ENCODE assay signal across 8 cellular contexts in the genomic region with DNA sequence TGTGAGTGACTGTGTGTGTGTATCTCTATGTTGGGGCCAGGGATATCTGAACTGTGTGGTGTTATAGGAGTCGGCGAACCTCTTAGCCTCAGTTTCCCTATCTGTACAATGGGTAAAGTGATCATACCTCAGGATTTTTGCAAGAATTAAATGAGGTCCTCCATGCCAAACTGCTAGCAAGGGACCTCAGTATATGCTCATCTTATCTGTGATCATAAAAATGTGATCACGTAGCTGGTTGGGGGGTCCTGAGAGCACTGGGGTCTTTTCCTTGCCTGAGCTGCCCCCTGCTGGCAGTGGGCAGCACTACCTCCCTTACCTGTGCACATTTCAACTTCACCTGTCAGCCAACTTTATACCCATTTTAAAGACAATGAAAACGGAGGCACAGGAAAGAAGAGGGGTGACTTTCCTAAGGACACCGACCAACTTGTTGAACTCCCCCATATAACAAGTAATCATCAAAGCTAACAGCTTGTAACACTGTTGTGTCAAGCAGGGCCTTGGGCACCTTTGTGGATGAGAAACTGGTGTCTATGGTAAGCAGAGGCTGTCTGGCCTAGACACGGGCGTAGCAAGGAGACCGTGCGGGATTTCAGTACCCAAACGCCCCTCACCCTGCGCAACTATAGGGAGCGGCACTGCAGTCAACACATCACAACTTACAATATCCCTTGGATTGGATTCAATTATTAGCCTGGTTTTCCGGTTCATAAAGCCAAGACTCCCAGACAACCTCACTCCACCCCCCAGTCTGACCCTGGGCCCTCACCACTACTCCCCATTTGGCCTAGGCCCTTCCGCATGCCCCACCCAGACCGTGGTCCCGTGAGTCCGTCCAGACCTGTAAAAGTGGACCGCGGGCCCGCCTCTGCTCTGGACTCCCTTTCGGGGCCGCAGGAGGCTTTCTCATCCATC. TPM values are rescaled to one million over a fixed set of nuclear protein-coding genes. Genes with fewer than 3 reads are reported as not detected.
DNase-seq lines count a peak whose midpoint lies in the region; ATAC-seq and TF ChIP-seq lines count a peak whose summit lies in the region.

No MANE protein-coding gene starts in this region.

- H3K4me3 ChIP-seq in MM.1S (ENCODE audit: low read length): peak overlapping the region; percentile 99
- H3K4me3 ChIP-seq in fibroblast of the aortic adventitia (ENCODE audit: low read depth, low read length): peak overlapping the region; percentile 83
- peak overlapping the region; percentile 77 for H3K4me3 ChIP-seq in neural progenitor cell

- ATAC-seq in GM19452 (IDR thresholded peaks at IDR 0.05; ENCODE audit: unreplicated experiment) (no peak), GM19455 (IDR thresholded peaks at IDR 0.05; ENCODE audit: unreplicated experiment) (no peak)

- H3K4me3 Mint-ChIP-seq in neural progenitor cell: peak overlapping the region; percentile 93

- peak overlapping the region; percentile 69; the same call in 1 of the 2 replicates for H3K27ac ChIP-seq in MM.1S (ENCODE audit: low read length)
- peak overlapping the region; percentile 68 for H3K27ac ChIP-seq in neural progenitor cell

- no peaks in the 10 kb centered on the region for H3K9me2 ChIP-seq in MM.1S (replicated peaks; ENCODE audit: insufficient read depth, low read length)

- H3K36me3 ChIP-seq in MM.1S (replicated peaks; ENCODE audit: insufficient read depth, low read length) (no peaks in the 10 kb centered on the region), neural progenitor cell (no peaks in the 10 kb centered on the region)

- H3K4me1 ChIP-seq in MM.1S (ENCODE audit: low read length) (no peaks in the 10 kb centered on the region), neural progenitor cell (peaks cover 3% of the 10 kb centered on the region)

- H3F3A ChIP-seq in MM.1S (ENCODE audit: insufficient read depth, low read length): no peaks in the 10 kb centered on the region
- H3F3A ChIP-seq in neural progenitor cell (ENCODE audit: low read depth): peaks cover 41% of the 10 kb centered on the region

- H3K27ac Mint-ChIP-seq in neural progenitor cell: peak overlapping the region; percentile 78

- peak overlapping the region; percentile 81 for H2AFZ ChIP-seq in MM.1S (ENCODE audit: low read length)
- peak overlapping the region; percentile 54 for H2AFZ ChIP-seq in neural progenitor cell (replicated peaks)

- no peaks in the 10 kb centered on the region for H3K9me3 Mint-ChIP-seq in neural progenitor cell

- H3K9me3 ChIP-seq in MM.1S (replicated peaks; ENCODE audit: insufficient read depth, low read length): no peaks in the 10 kb centered on the region
- no peaks in the 10 kb centered on the region for H3K9me3 ChIP-seq in neural progenitor cell (ENCODE audit: low read depth)

- peak; percentile 28 to 63 for DNase-seq in NCI-H526 (lab: John Stamatoyannopoulos, UW)
- no peak for DNase-seq in NCI-H526 treated with DMSO at 0.1 percent for 48 hours (lab: John Stamatoyannopoulos, UW)
- peak; percentile 31 for DNase-seq in MM.1S
- peak; percentile 23 for DNase-seq in activated T-cell treated with anti-CD3 and anti-CD28 coated beads for 1 hour (ENCODE audit: low read depth)
- DNase-seq in fibroblast of the aortic adventitia (ENCODE audit: low read depth): peak; percentile 39
- DNase-seq in neural progenitor cell (ENCODE audit: low spot score): peak; percentile 60

- H3K9ac ChIP-seq in MM.1S (ENCODE audit: low read length) (peak overlapping the region; percentile 99), neural progenitor cell (peak overlapping the region; percentile 79)

- H3K36me3 Mint-ChIP-seq in neural progenitor cell: peaks cover 3% of the 10 kb centered on the region

- peaks cover 29% of the 10 kb centered on the region for H3K4me1 Mint-ChIP-seq in neural progenitor cell

- H3K27me3 Mint-ChIP-seq in neural progenitor cell (ENCODE audit: insufficient read depth, low read depth): peaks cover 12% of the 10 kb centered on the region

- H4K20me1 ChIP-seq in MM.1S (ENCODE audit: insufficient read depth, low read length) (0 out of 2 replicates have a peak, but pooled peaks cover 3% of the 10 kb centered on the region), neural progenitor cell (ENCODE audit: low read depth) (peaks cover 31% of the 10 kb centered on the region)

- H3K4me2 ChIP-seq in MM.1S (ENCODE audit: low read depth, low read length) (peak overlapping the region; percentile 86), neural progenitor cell (peak overlapping the region; percentile 93)

- H3K79me2 ChIP-seq in MM.1S (ENCODE audit: low read length) (peaks cover 30% of the 10 kb centered on the region), neural progenitor cell (ENCODE audit: low read depth) (peaks cover 20% of the 10 kb centered on the region)

- TF ChIP-seq CTCF in MM.1S (IDR thresholded peaks at IDR 0.05; ENCODE audit: low read length): peak; percentile 95
- TF ChIP-seq CTCF in fibroblast of the aortic adventitia (IDR thresholded peaks at IDR 0.05; ENCODE audit: insufficient read depth, low read length): peak; percentile 75
- peak; percentile 89 for TF ChIP-seq CTCF in neural progenitor cell (IDR thresholded peaks at IDR 0.05)

- no peaks in the 10 kb centered on the region for H3K27me3 ChIP-seq in MM.1S (replicated peaks; ENCODE audit: insufficient read depth, low read length)
- H3K27me3 ChIP-seq in neural progenitor cell: no peaks in the 10 kb centered on the region

RNA-seq across cellular contexts. Expression of gene DPP3, which starts 1.2 kb away (rescaled TPM):
- total RNA-seq in fibroblast of the aortic adventitia (ENCODE audit: low replicate concordance): 19.0 and 31.7 TPM in 2 replicates
- total RNA-seq in neural progenitor cell (ENCODE audit: low replicate concordance): 41.3 and 70.1 TPM in 2 replicates

RNA-seq across cellular contexts. Expression of gene PELI3, which starts 12.4 kb away (rescaled TPM):
- total RNA-seq in fibroblast of the aortic adventitia (ENCODE audit: low replicate concordance) (9.0 and 10.8 TPM in 2 replicates), neural progenitor cell (ENCODE audit: low replicate concordance) (2.7 and 9.1 TPM in 2 replicates)

RNA-seq across cellular contexts. Expression of gene BBS1, which starts 31.4 kb away (rescaled TPM):
- total RNA-seq in fibroblast of the aortic adventitia (ENCODE audit: low replicate concordance) (41.7 and 54.7 TPM in 2 replicates), neural progenitor cell (ENCODE audit: low replicate concordance) (42.0 and 68.9 TPM in 2 replicates)

RNA-seq across cellular contexts. Expression of gene MRPL11, which starts 40.4 kb away (rescaled TPM):
- total RNA-seq in fibroblast of the aortic adventitia (ENCODE audit: low replicate concordance) (39.4 and 40.0 TPM in 2 replicates), neural progenitor cell (ENCODE audit: low replicate concordance) (82.0 and 131 TPM in 2 replicates)

RNA-seq across cellular contexts. Expression of gene NPAS4, which starts 58.2 kb away (rescaled TPM):
- total RNA-seq in fibroblast of the aortic adventitia (ENCODE audit: low replicate concordance): 0.18 TPM in 1 of 2 replicates, not detected in the other
- total RNA-seq in neural progenitor cell (ENCODE audit: low replicate concordance): 0.65 TPM in 1 of 2 replicates, not detected in the other
